In the genomic region with DNA sequence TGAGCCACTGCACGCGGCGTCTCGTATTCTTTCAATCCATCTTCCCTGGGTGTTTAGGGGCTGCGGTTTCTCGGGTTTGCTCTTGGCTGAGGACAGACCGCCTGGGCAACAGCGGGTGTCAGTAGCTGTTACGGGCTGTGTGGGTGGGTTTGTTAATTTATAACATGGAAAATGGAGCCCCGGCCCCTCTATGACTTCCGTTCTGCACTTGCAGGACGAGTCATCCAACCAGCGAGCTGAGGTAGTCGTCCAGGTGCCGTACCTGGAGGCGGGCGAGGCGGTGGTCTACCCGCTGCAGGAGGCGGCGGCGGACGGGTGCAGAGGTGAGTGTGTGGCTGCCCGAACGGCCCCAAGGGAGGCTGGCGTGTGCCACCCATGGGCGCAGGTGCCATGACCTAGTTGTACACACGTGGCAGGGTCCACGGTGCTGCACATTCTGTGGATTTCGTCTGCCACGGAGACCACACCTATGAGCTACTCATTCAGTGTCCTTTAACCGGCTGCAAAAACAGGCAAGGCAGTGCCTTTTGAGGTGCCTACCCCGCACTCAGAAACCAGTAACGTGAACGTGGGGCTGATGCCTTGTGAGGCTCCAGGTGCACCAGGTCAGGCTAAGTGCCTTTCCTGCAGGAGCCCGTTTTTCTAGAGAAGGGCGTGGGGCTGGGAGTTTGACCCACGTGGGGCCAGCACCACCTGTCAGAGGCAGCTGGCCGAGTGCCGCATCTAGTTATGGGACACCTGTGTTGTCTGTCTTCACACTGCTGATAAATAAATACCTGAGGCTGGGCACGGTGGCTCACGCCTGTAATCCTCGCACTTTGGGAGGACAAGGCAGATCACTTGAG, we compare ENCODE assay signal across 16 cellular contexts. TPM values are rescaled to one million over a fixed set of nuclear protein-coding genes. Genes with fewer than 3 reads are reported as not detected.
DNase-seq lines count a peak whose midpoint lies in the region; ATAC-seq, FAIRE-seq and TF ChIP-seq lines count a peak whose summit lies in the region.
"Had no signal": no experiment of that assay in that cellular context is flagged by ENCODE, and none has a peak within 500 bp of the region (broad histone marks: within the 10 kb centered on the region; RNA-seq: fewer than 3 reads in every experiment).

No MANE protein-coding gene starts in this region.

- H3K4me1 Mint-ChIP-seq in activated T-cell treated with anti-CD3 and anti-CD28 coated beads, Interleukin-2, amount 50 U/mL, for 24 hours (ENCODE audit: low read depth): peaks cover 73% of the 10 kb centered on the region
- H3K4me1 Mint-ChIP-seq in activated T-cell treated with anti-CD3 and anti-CD28 coated beads, Interleukin-2, amount 50 U/mL, for 4 hours (ENCODE audit: low read depth): peaks cover 58% of the 10 kb centered on the region
- peaks cover 22% of the 10 kb centered on the region for H3K4me1 Mint-ChIP-seq in activated T-helper 17 cell treated with anti-CD3 and anti-CD28 coated beads, Interleukin-2, amount 50 U/mL, for 72 hours
- H3K4me1 Mint-ChIP-seq in neural crest cell (peaks cover 3% of the 10 kb centered on the region), Calu3 (ENCODE audit: low read depth, unreplicated experiment) (no peaks in the 10 kb centered on the region)

- peak; percentile 64 for FAIRE-seq in GM18507 (lab: Jason Lieb, UNC)

- no peak overlapping the region for H3K4me3 Mint-ChIP-seq in activated T-cell treated with anti-CD3 and anti-CD28 coated beads, Interleukin-2, amount 50 U/mL, for 24 hours
- no peak overlapping the region for H3K4me3 Mint-ChIP-seq in activated T-cell treated with anti-CD3 and anti-CD28 coated beads, Interleukin-2, amount 50 U/mL, for 4 hours
- H3K4me3 Mint-ChIP-seq in activated T-helper 17 cell treated with anti-CD3 and anti-CD28 coated beads, Interleukin-2, amount 50 U/mL, for 72 hours: peak overlapping the region; percentile 26
- H3K4me3 Mint-ChIP-seq in neural crest cell: peak overlapping the region; percentile 66
- no peak overlapping the region for H3K4me3 Mint-ChIP-seq in Calu3 (ENCODE audit: low read depth, unreplicated experiment)

- H3K36me3 Mint-ChIP-seq in activated T-cell treated with anti-CD3 and anti-CD28 coated beads, Interleukin-2, amount 50 U/mL, for 24 hours (ENCODE audit: low read depth): peaks cover 93% of the 10 kb centered on the region
- peaks cover 23% of the 10 kb centered on the region for H3K36me3 Mint-ChIP-seq in activated T-cell treated with anti-CD3 and anti-CD28 coated beads, Interleukin-2, amount 50 U/mL, for 4 hours (ENCODE audit: insufficient read depth)
- peaks cover 89% of the 10 kb centered on the region for H3K36me3 Mint-ChIP-seq in activated T-helper 17 cell treated with anti-CD3 and anti-CD28 coated beads, Interleukin-2, amount 50 U/mL, for 72 hours (ENCODE audit: low read depth)
- peaks cover 3% of the 10 kb centered on the region for H3K36me3 Mint-ChIP-seq in neural crest cell (ENCODE audit: low read depth)
- peaks cover 39% of the 10 kb centered on the region for H3K36me3 Mint-ChIP-seq in Calu3 (ENCODE audit: insufficient read depth, unreplicated experiment)

- no peak for ATAC-seq in activated T-cell treated with anti-CD3 and anti-CD28 coated beads, Interleukin-2, amount 50 U/mL, for 4 hours
- ATAC-seq in activated T-helper 17 cell treated with anti-CD3 and anti-CD28 coated beads, Interleukin-2, amount 50 U/mL, for 72 hours (replicated peaks): no peak
- ATAC-seq in GM18867 (IDR thresholded peaks at IDR 0.05; ENCODE audit: unreplicated experiment): no peak

- DNase-seq in activated T-cell treated with anti-CD3 and anti-CD28 coated beads, Interleukin-2, amount 50 U/mL, for 24 hours: peak; percentile 55
- DNase-seq in activated T-cell treated with anti-CD3 and anti-CD28 coated beads, Interleukin-2, amount 50 U/mL, for 4 hours: no peak
- no peak for DNase-seq in GM18507 (ENCODE audit: extremely low spot score, insufficient read length, low read depth)
- DNase-seq in neural crest cell (ENCODE audit: low read depth, low spot score): no peak
- no peak for DNase-seq in Calu3
- DNase-seq in pons (ENCODE audit: low spot score): no peak
- DNase-seq: activated CD4-positive, CD25-positive, alpha-beta regulatory T cell treated with anti-CD3 and anti-CD28 coated beads, Interleukin-2, amount 50 U/mL, for 72 hours; amygdala; foreskin melanocyte; islet precursor cell; MV-4-11; NCI-H748 treated with DMSO at 0.1 percent for 48 hours; stimulated activated CD4-positive, alpha-beta T cell treated with anti-CD3 and anti-CD28 coated beads, Interleukin-12 subunit alpha, Interleukin-12 subunit beta, amount 100 ng/mL, for 4 hours; stimulated activated CD8-positive, alpha-beta memory T cell treated with anti-CD3 and anti-CD28 coated beads, Interleukin-4, amount 100 ng/mL, for 48 hours had no signal

- no peaks in the 10 kb centered on the region for H3K9me3 Mint-ChIP-seq in activated T-cell treated with anti-CD3 and anti-CD28 coated beads, Interleukin-2, amount 50 U/mL, for 24 hours
- H3K9me3 Mint-ChIP-seq in activated T-cell treated with anti-CD3 and anti-CD28 coated beads, Interleukin-2, amount 50 U/mL, for 4 hours: no peaks in the 10 kb centered on the region
- no peaks in the 10 kb centered on the region for H3K9me3 Mint-ChIP-seq in activated T-helper 17 cell treated with anti-CD3 and anti-CD28 coated beads, Interleukin-2, amount 50 U/mL, for 72 hours
- H3K9me3 Mint-ChIP-seq in neural crest cell (no peaks in the 10 kb centered on the region), Calu3 (ENCODE audit: low read depth, unreplicated experiment) (no peaks in the 10 kb centered on the region)

- no peaks in the 10 kb centered on the region for H3K27me3 Mint-ChIP-seq in activated T-cell treated with anti-CD3 and anti-CD28 coated beads, Interleukin-2, amount 50 U/mL, for 24 hours
- H3K27me3 Mint-ChIP-seq in activated T-cell treated with anti-CD3 and anti-CD28 coated beads, Interleukin-2, amount 50 U/mL, for 4 hours (ENCODE audit: low read depth): no peaks in the 10 kb centered on the region
- no peaks in the 10 kb centered on the region for H3K27me3 Mint-ChIP-seq in activated T-helper 17 cell treated with anti-CD3 and anti-CD28 coated beads, Interleukin-2, amount 50 U/mL, for 72 hours
- H3K27me3 Mint-ChIP-seq in neural crest cell (ENCODE audit: low read depth) (peaks cover 9% of the 10 kb centered on the region), Calu3 (ENCODE audit: unreplicated experiment) (no peaks in the 10 kb centered on the region)

- BruUV-seq in Calu3 (replicated peaks; lab: Mats Ljungman, UMichigan): no TSS peak

- intact Hi-C loops in Calu3 (cut with micrococcal nuclease; ENCODE audit: unreplicated experiment): no loop called here

- CTCF ChIA-PET in Calu3 (lab: Charles Lee): no interaction called here

- H3K27ac Mint-ChIP-seq in activated T-cell treated with anti-CD3 and anti-CD28 coated beads, Interleukin-2, amount 50 U/mL, for 24 hours: peak overlapping the region; percentile 44
- peak overlapping the region; percentile 76 for H3K27ac Mint-ChIP-seq in activated T-helper 17 cell treated with anti-CD3 and anti-CD28 coated beads, Interleukin-2, amount 50 U/mL, for 72 hours
- H3K27ac Mint-ChIP-seq in neural crest cell (ENCODE audit: unreplicated experiment): no peak overlapping the region
- H3K27ac Mint-ChIP-seq in Calu3 (ENCODE audit: unreplicated experiment): no peak overlapping the region

- no peak for TF ChIP-seq CTCF in neural crest cell (conservative IDR thresholded peaks at IDR 0.05)
- TF ChIP-seq CTCF in Calu3 (IDR thresholded peaks at IDR 0.05; ENCODE audit: unreplicated experiment): no peak

RNA-seq across cellular contexts. Expression of gene POLR2E, which starts 10.9 kb away (rescaled TPM):
- 100 to 1,000 TPM; 303 to 380 (median 323) TPM for total RNA-seq in activated T-cell treated with anti-CD3 and anti-CD28 coated beads, Interleukin-2, amount 50 U/mL, for 4 hours
- 100 to 1,000 TPM; 155 to 248 TPM for total RNA-seq in activated T-helper 17 cell treated with anti-CD3 and anti-CD28 coated beads, Interleukin-2, amount 50 U/mL, for 72 hours
- total RNA-seq in neural crest cell: 256 and 257 TPM in 2 replicates
- 141 and 144 TPM in 2 replicates for total RNA-seq in Calu3 (2022)

RNA-seq across cellular contexts. Expression of gene ARHGAP45, which starts 17.3 kb away (rescaled TPM):
- total RNA-seq in activated T-cell treated with anti-CD3 and anti-CD28 coated beads, Interleukin-2, amount 50 U/mL, for 4 hours: 100 to 1,000 TPM; 128 to 133 (median 133) TPM
- 100 to 1,000 TPM; 211 to 310 TPM for total RNA-seq in activated T-helper 17 cell treated with anti-CD3 and anti-CD28 coated beads, Interleukin-2, amount 50 U/mL, for 72 hours
- 1.6 and 1.7 TPM in 2 replicates for total RNA-seq in neural crest cell
- total RNA-seq in Calu3 (2022): 10.4 and 12.0 TPM in 2 replicates

RNA-seq across cellular contexts. Expression of gene GPX4, which starts 19.5 kb away (rescaled TPM):
- 100 to 1,000 TPM; 148 to 165 (median 162) TPM for total RNA-seq in activated T-cell treated with anti-CD3 and anti-CD28 coated beads, Interleukin-2, amount 50 U/mL, for 4 hours
- total RNA-seq in activated T-helper 17 cell treated with anti-CD3 and anti-CD28 coated beads, Interleukin-2, amount 50 U/mL, for 72 hours: 100 to 1,000 TPM; 110 to 170 TPM
- total RNA-seq in neural crest cell: 300 and 313 TPM in 2 replicates
- total RNA-seq in Calu3 (2022): 246 and 251 TPM in 2 replicates

RNA-seq across cellular contexts. Expression of gene ABCA7, which starts 44.3 kb away (rescaled TPM):
- 1 to 10 TPM; 7.1 to 8.7 (median 8.6) TPM for total RNA-seq in activated T-cell treated with anti-CD3 and anti-CD28 coated beads, Interleukin-2, amount 50 U/mL, for 4 hours
- total RNA-seq in activated T-helper 17 cell treated with anti-CD3 and anti-CD28 coated beads, Interleukin-2, amount 50 U/mL, for 72 hours: 10 to 100 TPM; 21.8 to 31.2 TPM
- total RNA-seq in neural crest cell (12.8 and 16.3 TPM in 2 replicates), Calu3 (2022) (22.7 and 24.3 TPM in 2 replicates)

RNA-seq across cellular contexts. Expression of gene CNN2, which starts 57.8 kb away (rescaled TPM):
- 10 to 100 TPM; 52.3 to 69.3 (median 57.8) TPM for total RNA-seq in activated T-cell treated with anti-CD3 and anti-CD28 coated beads, Interleukin-2, amount 50 U/mL, for 4 hours
- 100 to 1,000 TPM; 152 to 246 TPM for total RNA-seq in activated T-helper 17 cell treated with anti-CD3 and anti-CD28 coated beads, Interleukin-2, amount 50 U/mL, for 72 hours
- 140 and 141 TPM in 2 replicates for total RNA-seq in neural crest cell
- 135 and 151 TPM in 2 replicates for total RNA-seq in Calu3 (2022)

Comparison
In these comparisons a context has a peak if more than half of its experiments do, and no peak if none do; other contexts are left out.
1. H3K27ac Mint-ChIP-seq: peak in activated T-cell treated with anti-CD3 and anti-CD28 coated beads, Interleukin-2, amount 50 U/mL, for 24 hours (single experiment) and activated T-helper 17 cell treated with anti-CD3 and anti-CD28 coated beads, Interleukin-2, amount 50 U/mL, for 72 hours (single experiment); none in neural crest cell (single experiment) and Calu3 (single experiment).
2. H3K4me3 Mint-ChIP-seq: peak in activated T-helper 17 cell treated with anti-CD3 and anti-CD28 coated beads, Interleukin-2, amount 50 U/mL, for 72 hours (single experiment) and neural crest cell (single experiment); none in activated T-cell treated with anti-CD3 and anti-CD28 coated beads, Interleukin-2, amount 50 U/mL, for 24 hours (single experiment), activated T-cell treated with anti-CD3 and anti-CD28 coated beads, Interleukin-2, amount 50 U/mL, for 4 hours (single experiment) and Calu3 (single experiment).